In the genomic region with DNA sequence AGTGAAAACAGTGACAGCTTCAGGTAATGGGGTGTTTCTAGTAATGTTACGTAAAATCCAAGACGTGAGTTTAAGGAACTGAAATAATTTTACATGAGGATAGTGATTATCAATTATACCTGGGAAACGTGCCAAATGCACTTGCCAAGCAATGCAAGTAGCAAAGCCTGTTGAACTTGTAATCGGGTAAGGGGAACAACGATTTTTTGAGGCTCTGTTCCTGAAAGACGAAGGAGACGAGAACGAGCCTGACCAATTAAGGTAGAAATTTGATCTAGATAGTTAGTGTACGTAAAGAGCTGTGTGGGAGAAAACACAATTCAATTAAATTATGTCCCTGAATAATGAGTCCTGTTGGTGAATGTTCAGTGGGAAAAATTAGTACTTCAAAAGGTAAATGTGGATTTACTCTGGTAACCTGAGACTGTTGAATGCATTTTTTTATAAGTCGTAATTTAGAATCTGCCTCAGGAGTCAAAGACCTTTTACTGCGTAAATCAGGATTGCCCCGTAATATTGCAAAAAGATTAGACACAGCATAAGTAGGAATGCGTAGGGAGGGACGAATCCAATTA, we compare ENCODE assay signal across 13 cellular contexts. TPM values are rescaled to one million over a fixed set of nuclear protein-coding genes. Genes with fewer than 3 reads are reported as not detected.
DNase-seq lines count a peak whose midpoint lies in the region; ATAC-seq and TF ChIP-seq lines count a peak whose summit lies in the region.
"Had no signal": no experiment of that assay in that cellular context is flagged by ENCODE, and none has a peak within 500 bp of the region (broad histone marks: within the 10 kb centered on the region; RNA-seq: fewer than 3 reads in every experiment).

No MANE protein-coding gene starts in this region.

- no peak for ATAC-seq in HG03378 (IDR thresholded peaks at IDR 0.05; ENCODE audit: unreplicated experiment)
- ATAC-seq: gastrocnemius medialis, left cardiac atrium had no signal

- H3K27me3 Mint-ChIP-seq in activated naive CD4-positive, alpha-beta T cell treated with anti-CD3 and anti-CD28 coated beads, Interleukin-2, amount 10 ng/mL, durations not matched to agents 7 days and 5 days: peaks cover 6% of the 10 kb centered on the region

- intact Hi-C loops in transverse colon (cut with DNase I; ENCODE audit: low total_unique reads): loop anchor here (10.0 kb wide), 1 partner anchor 680 kb away; a partner anchor contains a TSS

- H3K4me3 Mint-ChIP-seq in activated naive CD4-positive, alpha-beta T cell treated with anti-CD3 and anti-CD28 coated beads, Interleukin-2, amount 10 ng/mL, durations not matched to agents 7 days and 5 days: no peak overlapping the region

- H3K4me1 Mint-ChIP-seq in activated naive CD4-positive, alpha-beta T cell treated with anti-CD3 and anti-CD28 coated beads, Interleukin-2, amount 10 ng/mL, durations not matched to agents 7 days and 5 days: peaks cover 39% of the 10 kb centered on the region

- H3K27me3 ChIP-seq in OCI-LY3 (ENCODE audit: low read depth, low read length): no peaks in the 10 kb centered on the region
- no peaks in the 10 kb centered on the region for H3K27me3 ChIP-seq in transverse colon
- H3K27me3 ChIP-seq: BLaER1, gastrocnemius medialis had no signal

- H3K4me1 ChIP-seq in OCI-LY3 (ENCODE audit: low read length): peaks cover 38% of the 10 kb centered on the region
- H3K4me1 ChIP-seq in transverse colon: peaks cover 8 to 27% (median 18%) of the 10 kb centered on the region in 4 donors

- peaks cover 19% of the 10 kb centered on the region for H3K36me3 Mint-ChIP-seq in activated naive CD4-positive, alpha-beta T cell treated with anti-CD3 and anti-CD28 coated beads, Interleukin-2, amount 10 ng/mL, durations not matched to agents 7 days and 5 days

- H3K9me3 ChIP-seq in OCI-LY3 (ENCODE audit: insufficient read depth, low read length) (no peaks in the 10 kb centered on the region), transverse colon (no peaks in the 10 kb centered on the region)
- H3K9me3 ChIP-seq: BLaER1, gastrocnemius medialis had no signal

- no peaks in the 10 kb centered on the region for H4K20me1 ChIP-seq in OCI-LY3 (ENCODE audit: insufficient read depth, low read length)

- in situ Hi-C loops in transverse colon (cut with MboI; ENCODE audit: low pct_ligation_motif_present in 1 of 4, low pct_unique_long_range_greater_than_20kb in 1 of 4, low sequenced_read_pairs in 3 of 4): no loop called here

- WGBS in transverse colon (ENCODE audit: low coverage in 1 of 2), 2 donors: 57 to 68% methylated on average over 8 to 14 of the region's 14 CpGs

- TF ChIP-seq CTCF in OCI-LY3 (IDR thresholded peaks at IDR 0.05; ENCODE audit: low read depth, low read length): no peak
- TF ChIP-seq CTCF in transverse colon (IDR thresholded peaks at IDR 0.05): no peak

- peak overlapping the region; percentile 63 for H3K9ac ChIP-seq in OCI-LY3 (ENCODE audit: low read length)
- H3K9ac ChIP-seq: BLaER1 had no signal

- no peak for TF ChIP-seq EP300 in transverse colon (IDR thresholded peaks at IDR 0.05; ENCODE audit: low read depth)

- H3K4me2 ChIP-seq in OCI-LY3 (ENCODE audit: low read length): peak overlapping the region; percentile 59
- H3K4me2 ChIP-seq: BLaER1 had no signal

- H3K27ac ChIP-seq in OCI-LY3 (ENCODE audit: low read length) (peak overlapping the region; percentile 90), epithelial cell of prostate (peak overlapping the region; percentile 95), transverse colon (peak overlapping the region; percentile 69 to 86 (median 77))
- H3K27ac ChIP-seq: BLaER1, gastrocnemius medialis had no signal

- H3K9me3 Mint-ChIP-seq in activated naive CD4-positive, alpha-beta T cell treated with anti-CD3 and anti-CD28 coated beads, Interleukin-2, amount 10 ng/mL, durations not matched to agents 7 days and 5 days: no peaks in the 10 kb centered on the region

- H2AFZ ChIP-seq in OCI-LY3 (ENCODE audit: low read depth, low read length): no peak overlapping the region

- TF ChIP-seq POLR2A in transverse colon (IDR thresholded peaks at IDR 0.05): no peak

- no peaks in the 10 kb centered on the region for H3K36me3 ChIP-seq in OCI-LY3 (replicated peaks; ENCODE audit: low read depth, low read length)
- H3K36me3 ChIP-seq in transverse colon: peaks cover 0 to 10% (median 4%) of the 10 kb centered on the region in 4 donors

- DNase-seq in activated naive CD4-positive, alpha-beta T cell treated with anti-CD3 and anti-CD28 coated beads, Interleukin-2, amount 10 ng/mL, durations not matched to agents 7 days and 5 days: no peak
- DNase-seq in activated naive CD4-positive, alpha-beta T cell (lab: John Stamatoyannopoulos, UW): no peak
- no peak for DNase-seq in epithelial cell of prostate (ENCODE audit: low read depth, low spot score)
- no peak for DNase-seq in transverse colon
- DNase-seq in iPS-NIHi11 (ENCODE audit: low spot score): no peak
- no peak for DNase-seq in NCI-H345 treated with DMSO at 0.1 percent for 48 hours (lab: John Stamatoyannopoulos, UW; ENCODE audit: unreplicated experiment)
- DNase-seq: gastrocnemius medialis, left cardiac atrium, NCI-H146 had no signal

- H3K27ac Mint-ChIP-seq in activated naive CD4-positive, alpha-beta T cell treated with anti-CD3 and anti-CD28 coated beads, Interleukin-2, amount 10 ng/mL, durations not matched to agents 7 days and 5 days: peak overlapping the region; percentile 90

- peak overlapping the region; percentile 68 for H3K4me3 ChIP-seq in OCI-LY3 (ENCODE audit: low read length)
- no peak overlapping the region for H3K4me3 ChIP-seq in transverse colon
- H3K4me3 ChIP-seq: BLaER1, gastrocnemius medialis had no signal

- CTCF ChIA-PET in activated naive CD4-positive, alpha-beta T cell treated with anti-CD3 and anti-CD28 coated beads, Interleukin-2, amount 10 ng/mL, durations not matched to agents 7 days and 5 days (lab: Charles Lee): no interaction called here

- H3K79me2 ChIP-seq in OCI-LY3 (ENCODE audit: low read length): no peaks in the 10 kb centered on the region

RNA-seq across cellular contexts. Expression of a gene that starts 17.7 kb away (rescaled TPM):
- 100 to 1,000 TPM in 1 of 4 donors, 10 to 100 TPM in 3; 44.2 to 107 (median 60.3) TPM for total RNA-seq in transverse colon

RNA-seq across cellular contexts. Expression of a gene that starts 55.4 kb away (rescaled TPM):
- 1 to 10 TPM in 1 of 4 donors, not detected in 3; 1.3 TPM for total RNA-seq in transverse colon
- total RNA-seq: HT1080 had no signal
